In genomic region chr14:104986487-104987164, GRCh38 we compare ENCODE assay signal across 9 cellular contexts. TPM values are rescaled to one million over a fixed set of nuclear protein-coding genes. Genes with fewer than 3 reads are reported as not detected.
DNase-seq lines count a peak whose midpoint lies in the region; ATAC-seq and TF ChIP-seq lines count a peak whose summit lies in the region.
"Had no signal": no experiment of that assay in that cellular context is flagged by ENCODE, and none has a peak within 500 bp of the region (broad histone marks: within the 10 kb centered on the region; RNA-seq: fewer than 3 reads in every experiment).

No MANE protein-coding gene starts in this region.

- no peaks in the 10 kb centered on the region for H3K36me3 Mint-ChIP-seq in T-helper 17 cell (ENCODE audit: low read depth)

- no peaks in the 10 kb centered on the region for H3K27me3 ChIP-seq in psoas muscle (ENCODE audit: insufficient read depth in 3 of 3, low read length in 2 of 3)

- H3K27ac Mint-ChIP-seq in T-helper 17 cell: peak overlapping the region; percentile 77

- H3K36me3 ChIP-seq in psoas muscle (ENCODE audit: insufficient read depth in 1 of 2, low read depth in 1 of 2): no peaks in the 10 kb centered on the region

- ATAC-seq in T-helper 17 cell (no peak), psoas muscle (no peak), HG03280 (IDR thresholded peaks at IDR 0.05; ENCODE audit: unreplicated experiment) (no peak)

- H3K4me1 Mint-ChIP-seq in T-helper 17 cell: peaks cover 13% of the 10 kb centered on the region

- H3K9me3 ChIP-seq in T-helper 17 cell (ENCODE audit: control insufficient read depth, low read length, poor library complexity, severe bottlenecking) (no peaks in the 10 kb centered on the region), psoas muscle (no peaks in the 10 kb centered on the region)

- in situ Hi-C loops in G401 (cut with HindIII; ENCODE audit: low sequenced_read_pairs): no loop called here

- peak overlapping the region; percentile 66 for H3K4me3 Mint-ChIP-seq in T-helper 17 cell

- H3K4me3 ChIP-seq in fibroblast of pulmonary artery (replicated peaks; ENCODE audit: low read depth, low read length) (peak overlapping the region; percentile 69), psoas muscle (peak overlapping the region; percentile 93)

- intact Hi-C loops in psoas muscle (cut with DNase I): loop anchor here in 1 of 2 donors (5.0 kb wide), 1 partner anchor 36 kb away; the partner anchor contains the start of gene CDCA4

- H3K4me1 ChIP-seq in psoas muscle: peaks cover 9% of the 10 kb centered on the region

- H3K27me3 Mint-ChIP-seq in T-helper 17 cell: peaks cover 5% of the 10 kb centered on the region

- no peak overlapping the region for H3K27ac ChIP-seq in psoas muscle

- TF ChIP-seq CTCF in fibroblast of pulmonary artery (IDR thresholded peaks at IDR 0.05; ENCODE audit: low read length, missing control alignments) (no peak), psoas muscle (IDR thresholded peaks at IDR 0.05) (no peak), GM20000 (IDR thresholded peaks at IDR 0.05; ENCODE audit: extremely low read depth, missing control alignments) (no peak)

- 58 to 62% (median 59%) methylated on average over 19 of the region's 19 CpGs for WGBS in psoas muscle, 3 donors

- DNase-seq in G401 (ENCODE audit: low spot score): peak; percentile 56
- no peak for DNase-seq in T-helper 17 cell
- DNase-seq in fibroblast of pulmonary artery (ENCODE audit: low read depth): no peak
- DNase-seq in psoas muscle: peak in 1 of 2 donors; percentile 51
- DNase-seq in GM20000 (ENCODE audit: low spot score): no peak
- DNase-seq in ureter (ENCODE audit: low spot score): no peak
- DNase-seq in mesenteric fat pad (ENCODE audit: low spot score): no peak
- DNase-seq: NCI-H1417 had no signal

RNA-seq across cellular contexts. Expression of gene CLBA1, which starts 1.0 kb away (rescaled TPM):
- total RNA-seq in G401 (2014; rRNA removed; shearing (Covaris generic)): 10.5 and 18.0 TPM in 2 replicates
- total RNA-seq in T-helper 17 cell (1 to 10 TPM; 1.6 to 4.4 TPM), psoas muscle (1 to 10 TPM; 1.3 to 2.2 (median 1.6) TPM), ureter (17.3 TPM), mesenteric fat pad (2.8 TPM)
- 1 to 10 TPM; 1.7 to 6.8 (median 6.1) TPM for polyA plus RNA-seq in psoas muscle

RNA-seq across cellular contexts. Expression of gene AHNAK2, which starts 8.5 kb away (rescaled TPM):
- 17.0 and 31.1 TPM in 2 replicates for total RNA-seq in G401 (2014; rRNA removed; shearing (Covaris generic))
- not detected for total RNA-seq in T-helper 17 cell
- 1 to 10 TPM; 1.3 to 4.7 (median 3.4) TPM for total RNA-seq in psoas muscle
- 1 to 10 TPM in 1 of 3 donors, under 1 TPM in 2; 0.69 to 2.0 (median 0.75) TPM for polyA plus RNA-seq in psoas muscle
- total RNA-seq in ureter: 34.5 TPM
- 15.7 TPM for total RNA-seq in mesenteric fat pad

RNA-seq across cellular contexts. Expression of gene CDCA4, which starts 34.3 kb away (rescaled TPM):
- total RNA-seq in G401 (2014; rRNA removed; shearing (Covaris generic)): 69.8 and 83.1 TPM in 2 replicates
- total RNA-seq in T-helper 17 cell (10 to 100 TPM; 16.1 to 18.4 TPM), psoas muscle (1 to 10 TPM in 2 of 4 donors, under 1 TPM in 2; 0.79 to 1.8 (median 1.1) TPM), ureter (8.1 TPM), mesenteric fat pad (3.4 TPM)
- 1 to 10 TPM; 1.3 to 3.3 (median 2.1) TPM for polyA plus RNA-seq in psoas muscle
